In the genomic region with DNA sequence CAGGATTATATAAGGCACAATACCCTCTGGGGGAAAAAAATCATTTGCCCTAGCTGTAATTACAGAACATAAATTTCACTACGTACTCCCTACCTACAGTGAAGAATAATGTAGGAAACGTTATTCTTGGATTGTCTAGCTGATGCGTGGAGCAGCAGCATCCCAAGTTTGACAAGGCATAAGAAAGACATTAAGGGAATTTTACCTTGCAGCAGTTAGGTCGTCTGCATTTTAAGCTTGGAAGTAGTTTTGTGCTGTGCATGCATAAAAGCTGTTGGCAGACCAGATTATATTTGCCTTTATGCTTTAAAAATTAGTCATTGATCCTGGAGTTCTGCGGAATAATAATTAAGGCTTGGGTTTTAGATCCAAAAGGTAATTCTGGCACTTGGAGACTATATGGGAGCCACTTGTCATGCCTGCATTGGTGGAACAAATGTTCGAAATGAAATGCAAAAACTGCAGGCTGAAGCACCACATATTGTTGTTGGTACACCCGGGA, we compare ENCODE assay signal across 1 cellular context.
A peak's percentile ranks its signal among the peaks of the same experiment; 100 is the strongest.
TF ChIP-seq lines count a peak whose summit lies in the region.

No MANE protein-coding gene starts in this region.

TF ChIP-seq in K562, 482 proteins besides CTCF, POLR2A, EP300 and RAD21:
- TF ChIP-seq, protein P1, sequence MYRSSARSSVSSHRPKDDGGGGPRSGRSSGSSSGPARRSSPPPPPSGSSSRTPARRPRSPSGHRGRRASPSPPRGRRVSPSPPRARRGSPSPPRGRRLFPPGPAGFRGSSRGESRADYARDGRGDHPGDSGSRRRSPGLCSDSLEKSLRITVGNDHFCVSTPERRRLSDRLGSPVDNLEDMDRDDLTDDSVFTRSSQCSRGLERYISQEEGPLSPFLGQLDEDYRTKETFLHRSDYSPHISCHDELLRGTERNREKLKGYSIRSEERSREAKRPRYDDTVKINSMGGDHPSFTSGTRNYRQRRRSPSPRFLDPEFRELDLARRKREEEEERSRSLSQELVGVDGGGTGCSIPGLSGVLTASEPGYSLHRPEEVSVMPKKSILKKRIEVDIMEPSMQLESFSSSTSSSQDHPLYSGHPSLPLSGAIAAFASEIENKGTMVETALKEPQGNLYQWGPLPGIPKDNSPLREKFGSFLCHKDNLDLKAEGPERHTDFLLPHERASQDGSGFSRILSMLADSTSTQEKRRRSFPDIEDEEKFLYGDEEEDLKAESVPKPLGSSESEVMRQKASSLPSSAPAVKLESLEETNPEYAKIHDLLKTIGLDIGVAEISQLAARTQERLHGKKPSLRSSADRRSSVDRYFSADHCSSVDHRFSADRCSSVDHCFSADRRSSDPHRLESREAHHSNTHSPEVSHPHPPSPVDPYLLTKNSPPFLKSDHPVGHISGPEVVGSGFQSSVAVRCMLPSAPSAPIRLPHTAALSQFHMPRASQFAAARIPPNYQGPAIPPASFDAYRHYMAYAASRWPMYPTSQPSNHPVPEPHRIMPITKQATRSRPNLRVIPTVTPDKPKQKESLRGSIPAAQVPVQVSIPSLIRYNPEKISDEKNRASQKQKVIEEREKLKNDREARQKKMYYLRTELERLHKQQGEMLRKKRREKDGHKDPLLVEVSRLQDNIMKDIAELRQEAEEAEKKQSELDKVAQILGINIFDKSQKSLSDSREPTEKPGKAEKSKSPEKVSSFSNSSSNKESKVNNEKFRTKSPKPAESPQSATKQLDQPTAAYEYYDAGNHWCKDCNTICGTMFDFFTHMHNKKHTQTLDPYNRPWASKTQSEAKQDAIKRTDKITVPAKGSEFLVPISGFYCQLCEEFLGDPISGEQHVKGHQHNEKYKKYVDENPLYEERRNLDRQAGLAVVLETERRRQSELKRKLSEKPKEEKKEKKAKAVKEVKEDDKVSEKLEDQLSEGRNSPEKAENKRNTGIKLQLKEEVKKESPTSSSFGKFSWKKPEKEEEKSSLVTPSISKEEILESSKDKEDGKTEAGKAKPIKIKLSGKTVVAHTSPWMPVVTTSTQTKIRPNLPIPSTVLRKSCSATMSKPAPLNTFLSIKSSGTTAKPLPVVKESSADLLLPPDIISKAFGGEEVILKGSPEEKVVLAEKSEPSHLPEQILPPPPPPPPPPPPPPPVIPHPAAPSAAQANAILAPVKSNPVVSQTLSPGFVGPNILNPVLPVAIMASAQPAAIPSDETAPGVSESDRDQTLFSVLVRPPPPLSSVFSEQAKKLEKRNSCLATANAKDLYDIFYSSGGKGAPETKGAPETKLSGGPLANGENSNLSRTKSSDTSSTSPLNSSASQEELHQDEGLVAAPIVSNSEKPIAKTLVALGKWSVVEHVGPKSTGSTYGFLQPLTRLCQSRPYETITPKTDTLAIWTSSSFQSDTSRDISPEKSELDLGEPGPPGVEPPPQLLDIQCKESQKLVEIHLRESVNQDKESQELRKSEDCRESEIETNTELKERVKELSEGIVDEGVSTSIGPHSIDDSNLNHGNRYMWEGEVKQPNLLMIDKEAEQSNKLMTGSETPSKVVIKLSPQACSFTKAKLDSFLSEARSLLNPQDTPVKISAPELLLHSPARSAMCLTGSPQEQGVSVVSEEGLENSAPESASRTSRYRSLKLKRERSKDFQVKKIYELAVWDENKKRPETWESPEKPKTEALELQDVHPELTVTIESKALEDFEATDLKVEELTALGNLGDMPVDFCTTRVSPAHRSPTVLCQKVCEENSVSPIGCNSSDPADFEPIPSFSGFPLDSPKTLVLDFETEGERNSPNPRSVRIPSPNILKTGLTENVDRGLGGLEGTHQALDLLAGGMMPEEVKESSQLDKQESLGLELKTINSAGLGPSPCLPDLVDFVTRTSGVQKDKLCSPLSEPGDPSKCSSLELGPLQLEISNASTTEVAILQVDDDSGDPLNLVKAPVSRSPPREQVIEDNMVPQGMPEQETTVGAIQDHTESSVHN (IDR thresholded peaks at IDR 0.05; ENCODE audit: borderline replicate concordance in 1 of 2, low read depth in 1 of 2), result no peak
- TF ChIP-seq CHD1 (IDR thresholded peaks at IDR 0.05; ENCODE audit: low read length) (peak; percentile 18), SMAD4 (CRISPR knock-in tag; conservative IDR thresholded peaks at IDR 0.05) (no peak), MXI1 (IDR thresholded peaks at IDR 0.05; ENCODE audit: low read depth, low read length) (peak; percentile 32; the same call in 1 of the 2 replicates), MAFF (IDR thresholded peaks at IDR 0.05; ENCODE audit: low read length) (0 out of 2 replicates have a peak, but pooled peaks have one; percentile 24), IFI16 (CRISPR knock-in tag; IDR thresholded peaks at IDR 0.05) (no peak), HSF4 (CRISPR knock-in tag; IDR thresholded peaks at IDR 0.05; ENCODE audit: borderline replicate concordance) (no peak), HMG20B (CRISPR knock-in tag; IDR thresholded peaks at IDR 0.05) (no peak), ZNF316 (IDR thresholded peaks at IDR 0.05) (0 out of 2 replicates have a peak, but pooled peaks have one; percentile 21), ZSCAN32 (CRISPR knock-in tag; IDR thresholded peaks at IDR 0.05) (no peak)
- TF ChIP-seq, protein P2, sequence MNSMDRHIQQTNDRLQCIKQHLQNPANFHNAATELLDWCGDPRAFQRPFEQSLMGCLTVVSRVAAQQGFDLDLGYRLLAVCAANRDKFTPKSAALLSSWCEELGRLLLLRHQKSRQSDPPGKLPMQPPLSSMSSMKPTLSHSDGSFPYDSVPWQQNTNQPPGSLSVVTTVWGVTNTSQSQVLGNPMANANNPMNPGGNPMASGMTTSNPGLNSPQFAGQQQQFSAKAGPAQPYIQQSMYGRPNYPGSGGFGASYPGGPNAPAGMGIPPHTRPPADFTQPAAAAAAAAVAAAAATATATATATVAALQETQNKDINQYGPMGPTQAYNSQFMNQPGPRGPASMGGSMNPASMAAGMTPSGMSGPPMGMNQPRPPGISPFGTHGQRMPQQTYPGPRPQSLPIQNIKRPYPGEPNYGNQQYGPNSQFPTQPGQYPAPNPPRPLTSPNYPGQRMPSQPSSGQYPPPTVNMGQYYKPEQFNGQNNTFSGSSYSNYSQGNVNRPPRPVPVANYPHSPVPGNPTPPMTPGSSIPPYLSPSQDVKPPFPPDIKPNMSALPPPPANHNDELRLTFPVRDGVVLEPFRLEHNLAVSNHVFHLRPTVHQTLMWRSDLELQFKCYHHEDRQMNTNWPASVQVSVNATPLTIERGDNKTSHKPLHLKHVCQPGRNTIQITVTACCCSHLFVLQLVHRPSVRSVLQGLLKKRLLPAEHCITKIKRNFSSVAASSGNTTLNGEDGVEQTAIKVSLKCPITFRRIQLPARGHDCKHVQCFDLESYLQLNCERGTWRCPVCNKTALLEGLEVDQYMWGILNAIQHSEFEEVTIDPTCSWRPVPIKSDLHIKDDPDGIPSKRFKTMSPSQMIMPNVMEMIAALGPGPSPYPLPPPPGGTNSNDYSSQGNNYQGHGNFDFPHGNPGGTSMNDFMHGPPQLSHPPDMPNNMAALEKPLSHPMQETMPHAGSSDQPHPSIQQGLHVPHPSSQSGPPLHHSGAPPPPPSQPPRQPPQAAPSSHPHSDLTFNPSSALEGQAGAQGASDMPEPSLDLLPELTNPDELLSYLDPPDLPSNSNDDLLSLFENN (IDR thresholded peaks at IDR 0.05; ENCODE audit: low read depth in 2 of 2, low read length in 2 of 2), result no peak
